In genomic region chr19:46731584-46731983, GRCh38 we compare ENCODE assay signal across 4 cellular contexts. TPM values are rescaled to one million over a fixed set of nuclear protein-coding genes. Genes with fewer than 3 reads are reported as not detected.
DNase-seq lines count a peak whose midpoint lies in the region; TF ChIP-seq lines count a peak whose summit lies in the region.

No MANE protein-coding gene starts in this region.

- no peak overlapping the region for H3K4me3 ChIP-seq in ectodermal cell (ENCODE audit: insufficient read depth, low read depth, low read length)

- no peaks in the 10 kb centered on the region for H3K4me1 ChIP-seq in ectodermal cell (ENCODE audit: control insufficient read depth, insufficient read depth, low read length)

- H3K36me3 ChIP-seq in ectodermal cell (ENCODE audit: control insufficient read depth, insufficient read depth, low read length), result peaks cover 47% of the 10 kb centered on the region

- H3K4me1 Mint-ChIP-seq in HFFc6 (ENCODE audit: low read depth), result peaks cover 38% of the 10 kb centered on the region

- H3K27me3 ChIP-seq in ectodermal cell (ENCODE audit: control insufficient read depth, insufficient read depth, low read length, poor library complexity, severe bottlenecking), result no peaks in the 10 kb centered on the region

- peak overlapping the region; percentile 88 for H3K27ac Mint-ChIP-seq in HFFc6

- H3K9me3 Mint-ChIP-seq in HFFc6, result no peaks in the 10 kb centered on the region

- no peaks in the 10 kb centered on the region for H3K9me3 ChIP-seq in ectodermal cell (ENCODE audit: control insufficient read depth, low read length)

- H3K4me3 Mint-ChIP-seq in HFFc6, result peak overlapping the region; percentile 65

- peaks cover 38% of the 10 kb centered on the region for H3K36me3 Mint-ChIP-seq in HFFc6 (ENCODE audit: low read depth)

- TF ChIP-seq CTCF in HFFc6 (IDR thresholded peaks at IDR 0.05), result no peak

- H3K27me3 Mint-ChIP-seq in HFFc6 (ENCODE audit: insufficient read depth), result peaks cover 5% of the 10 kb centered on the region

- 91 to 92% methylated on average over 14 of the region's 14 CpGs for WGBS in ectodermal cell, 2 experiments

- DNase-seq in HFFc6 (no peak), NCI-H2196 (lab: John Stamatoyannopoulos, UW; ENCODE audit: unreplicated experiment) (no peak), DMS79 treated with DMSO at 0.1 percent for 48 hours (lab: John Stamatoyannopoulos, UW) (no peak)

- peak overlapping the region; percentile 8 for H3K27ac ChIP-seq in ectodermal cell (ENCODE audit: insufficient read depth, low read depth, low read length, poor library complexity, severe bottlenecking)

RNA-seq across cellular contexts. Expression of gene FKRP, which starts 14.3 kb away (rescaled TPM):
- 10 to 100 TPM; 31.4 to 36.8 (median 33.2) TPM for total RNA-seq in HFFc6 (2021; fragmentation: NEBNext Ultra II Directional; extraction: Animal tissue kit (Norgen Biotek cat#: 25700))
- 37.5 TPM for polyA plus RNA-seq in ectodermal cell (2013, experiment 1 of 4)
- polyA plus RNA-seq in ectodermal cell (2013, experiment 2 of 4), result 41.8 TPM
- polyA plus RNA-seq in ectodermal cell (2013, experiment 3 of 4), result 30.9 TPM
- polyA plus RNA-seq in ectodermal cell (2013, experiment 4 of 4), result 32.6 TPM

RNA-seq across cellular contexts. Expression of gene STRN4, which starts 14.7 kb away (rescaled TPM):
- 10 to 100 TPM; 53.6 to 60.8 (median 58.3) TPM for total RNA-seq in HFFc6 (2021; fragmentation: NEBNext Ultra II Directional; extraction: Animal tissue kit (Norgen Biotek cat#: 25700))
- 129 TPM for polyA plus RNA-seq in ectodermal cell (2013, experiment 1 of 4)
- 132 TPM for polyA plus RNA-seq in ectodermal cell (2013, experiment 2 of 4)
- 93.6 TPM for polyA plus RNA-seq in ectodermal cell (2013, experiment 3 of 4)
- 96.1 TPM for polyA plus RNA-seq in ectodermal cell (2013, experiment 4 of 4)

RNA-seq across cellular contexts. Expression of gene PRKD2, which starts 14.7 kb away (rescaled TPM):
- total RNA-seq in HFFc6 (2021; fragmentation: NEBNext Ultra II Directional; extraction: Animal tissue kit (Norgen Biotek cat#: 25700)), result 10 to 100 TPM; 35.3 to 42.2 (median 38.4) TPM
- 44.7 TPM for polyA plus RNA-seq in ectodermal cell (2013, experiment 1 of 4)
- 50.4 TPM for polyA plus RNA-seq in ectodermal cell (2013, experiment 2 of 4)
- polyA plus RNA-seq in ectodermal cell (2013, experiment 3 of 4), result 34.9 TPM
- 32.4 TPM for polyA plus RNA-seq in ectodermal cell (2013, experiment 4 of 4)

RNA-seq across cellular contexts. Expression of gene SLC1A5, which starts 56.8 kb away (rescaled TPM):
- 100 to 1,000 TPM; 263 to 310 (median 281) TPM for total RNA-seq in HFFc6 (2021; fragmentation: NEBNext Ultra II Directional; extraction: Animal tissue kit (Norgen Biotek cat#: 25700))
- polyA plus RNA-seq in ectodermal cell (2013, experiment 1 of 4), result 117 TPM
- 120 TPM for polyA plus RNA-seq in ectodermal cell (2013, experiment 2 of 4)
- 78.6 TPM for polyA plus RNA-seq in ectodermal cell (2013, experiment 3 of 4)
- polyA plus RNA-seq in ectodermal cell (2013, experiment 4 of 4), result 80.7 TPM
